ENCODE assay signal across 15 cellular contexts in genomic region chr2:7744827-7745226, GRCh38.
DNase-seq lines count a peak whose midpoint lies in the region; ATAC-seq and TF ChIP-seq lines count a peak whose summit lies in the region.
"Had no signal": no experiment of that assay in that cellular context is flagged by ENCODE, and none has a peak within 500 bp of the region (broad histone marks: within the 10 kb centered on the region; RNA-seq: fewer than 3 reads in every experiment).

No MANE protein-coding gene starts in this region.

- no peaks in the 10 kb centered on the region for H3K9me3 ChIP-seq in CD4-positive, alpha-beta T cell (ENCODE audit: control insufficient read depth, low read length)
- H3K9me3 ChIP-seq: SJSA1, thoracic aorta had no signal

- no peak overlapping the region for H3K27ac ChIP-seq in CD4-positive, alpha-beta T cell (ENCODE audit: low read depth, low read length)
- H3K27ac ChIP-seq: parathyroid adenoma, SJSA1, thoracic aorta had no signal

- H3K27ac Mint-ChIP-seq in CD4-positive, alpha-beta T cell, result peak overlapping the region; percentile 12
- H3K27ac Mint-ChIP-seq in activated CD8-positive, alpha-beta T cell treated with anti-CD3 and anti-CD28 coated beads for 36 hours, result peak overlapping the region; percentile 85
- H3K27ac Mint-ChIP-seq in WTC11, result no peak overlapping the region
- H3K27ac Mint-ChIP-seq: brain had no signal

- POLR2A ChIA-PET in CD4-positive, alpha-beta T cell (lab: Charles Lee), result interaction anchor here (1.2 to 2.1 kb wide), 2 partner anchors 14 to 18 kb away, joined by 4 to 7 read pairs; no protein-coding TSS in a partner anchor
- POLR2A ChIA-PET in activated CD8-positive, alpha-beta T cell treated with anti-CD3 and anti-CD28 coated beads for 36 hours (lab: Charles Lee), result interaction anchor here (0.8 to 1.7 kb wide), 3 partner anchors 16 to 104 kb away, joined by 3 to 5 read pairs (median 3); no protein-coding TSS in a partner anchor
- POLR2A ChIA-PET in WTC11 (lab: Charles Lee), result no interaction called here

- peak; percentile 71 for ATAC-seq in CD4-positive, alpha-beta T cell (ENCODE audit: poor library complexity)
- ATAC-seq in activated CD8-positive, alpha-beta T cell treated with anti-CD3 and anti-CD28 coated beads for 36 hours, result peak; percentile 75
- ATAC-seq in HG03025 (IDR thresholded peaks at IDR 0.05; ENCODE audit: low FRiP score, unreplicated experiment), result no peak
- no peak for ATAC-seq in WTC11

- H3K36me3 Mint-ChIP-seq in CD4-positive, alpha-beta T cell (ENCODE audit: low read depth), result no peaks in the 10 kb centered on the region
- peaks cover 36% of the 10 kb centered on the region for H3K36me3 Mint-ChIP-seq in activated CD8-positive, alpha-beta T cell treated with anti-CD3 and anti-CD28 coated beads for 36 hours (ENCODE audit: low read depth)
- 0 out of 2 replicates have a peak, but pooled peaks cover 5% of the 10 kb centered on the region for H3K36me3 Mint-ChIP-seq in WTC11
- H3K36me3 Mint-ChIP-seq: brain had no signal

- TF ChIP-seq CTCF in CD4-positive, alpha-beta T cell (IDR thresholded peaks at IDR 0.05), result no peak
- no peak for TF ChIP-seq CTCF in activated CD8-positive, alpha-beta T cell treated with anti-CD3 and anti-CD28 coated beads for 36 hours (IDR thresholded peaks at IDR 0.05)
- no peak for TF ChIP-seq CTCF in fibroblast of mammary gland (conservative IDR thresholded peaks at IDR 0.05; ENCODE audit: control insufficient read depth, insufficient read depth, low read depth, low read length)
- TF ChIP-seq CTCF in WTC11 (IDR thresholded peaks at IDR 0.05), result no peak

- no peaks in the 10 kb centered on the region for H3K27me3 ChIP-seq in CD4-positive, alpha-beta T cell (ENCODE audit: control insufficient read depth, insufficient read depth, low read length)
- H3K27me3 ChIP-seq: SJSA1 had no signal

- H3K4me3 Mint-ChIP-seq in CD4-positive, alpha-beta T cell, result no peak overlapping the region
- H3K4me3 Mint-ChIP-seq in activated CD8-positive, alpha-beta T cell treated with anti-CD3 and anti-CD28 coated beads for 36 hours, result peak overlapping the region; percentile 1
- H3K4me3 Mint-ChIP-seq in WTC11, result no peak overlapping the region
- H3K4me3 Mint-ChIP-seq: brain had no signal

- intact Hi-C loops in CD4-positive, alpha-beta T cell (cut with DNase I, micrococcal nuclease), result loop anchor here in 1 of 2 experiments (5.0 kb wide), 1 partner anchor 318 kb away; no protein-coding TSS in a partner anchor
- intact Hi-C loops in activated CD8-positive, alpha-beta T cell treated with anti-CD3 and anti-CD28 coated beads for 36 hours (cut with micrococcal nuclease), result loop anchor here (5.0 kb wide), 1 partner anchor 318 kb away; no protein-coding TSS in a partner anchor

- H3K4me3 ChIP-seq in fibroblast of mammary gland (ENCODE audit: control insufficient read depth, low read depth, low read length), result no peak overlapping the region
- H3K4me3 ChIP-seq: lung, SJSA1, thoracic aorta had no signal

- peak in 2 of 10 experiments; percentile 11 to 24 for DNase-seq in CD4-positive, alpha-beta T cell
- DNase-seq in EL (peak; percentile 16), fibroblast of mammary gland (ENCODE audit: low read depth) (peak; percentile 75), midbrain (lab: John Stamatoyannopoulos, UW) (no peak), WTC11 (ENCODE audit: low spot score) (no peak), NCI-H1105 (lab: John Stamatoyannopoulos, UW) (no peak)
- DNase-seq in activated CD8-positive, alpha-beta T cell treated with anti-CD3 and anti-CD28 coated beads for 36 hours, result peak; percentile 83
- DNase-seq: activated CD4-positive, CD25-positive, alpha-beta regulatory T cell treated with anti-CD3 and anti-CD28 coated beads, Interleukin-2, amount 50 U/mL, for 72 hours; NCI-H526 treated with DMSO at 0.1 percent for 48 hours had no signal

- no peaks in the 10 kb centered on the region for H3K27me3 Mint-ChIP-seq in CD4-positive, alpha-beta T cell
- no peaks in the 10 kb centered on the region for H3K27me3 Mint-ChIP-seq in activated CD8-positive, alpha-beta T cell treated with anti-CD3 and anti-CD28 coated beads for 36 hours
- no peaks in the 10 kb centered on the region for H3K27me3 Mint-ChIP-seq in WTC11 (ENCODE audit: low read depth)
- H3K27me3 Mint-ChIP-seq: brain had no signal

- no peaks in the 10 kb centered on the region for H3K9me3 Mint-ChIP-seq in CD4-positive, alpha-beta T cell
- H3K9me3 Mint-ChIP-seq in activated CD8-positive, alpha-beta T cell treated with anti-CD3 and anti-CD28 coated beads for 36 hours, result peaks cover 27% of the 10 kb centered on the region
- peaks cover 22% of the 10 kb centered on the region for H3K9me3 Mint-ChIP-seq in WTC11

- CTCF ChIA-PET in CD4-positive, alpha-beta T cell (lab: Charles Lee), result interaction anchor here (0.5 kb wide), 1 partner anchor 18 kb away, joined by 3 read pairs; no protein-coding TSS in a partner anchor
- CTCF ChIA-PET in activated CD8-positive, alpha-beta T cell treated with anti-CD3 and anti-CD28 coated beads for 36 hours (lab: Charles Lee), result no interaction called here
- CTCF ChIA-PET in WTC11 (lab: Charles Lee), result no interaction called here

- peaks cover 12% of the 10 kb centered on the region for H3K4me1 Mint-ChIP-seq in CD4-positive, alpha-beta T cell (ENCODE audit: low read depth)
- H3K4me1 Mint-ChIP-seq in activated CD8-positive, alpha-beta T cell treated with anti-CD3 and anti-CD28 coated beads for 36 hours (ENCODE audit: low read depth), result peaks cover 63% of the 10 kb centered on the region
- H3K4me1 Mint-ChIP-seq in WTC11, result peaks cover 21% of the 10 kb centered on the region

TF ChIP-seq in WTC11, 78 proteins besides CTCF, POLR2A, EP300 and RAD21 (continues in another document):
- TF ChIP-seq NR2C2 (CRISPR knock-in tag; IDR thresholded peaks at IDR 0.05), result no peak
- TF ChIP-seq ZNF396 (CRISPR knock-in tag; IDR thresholded peaks at IDR 0.05; ENCODE audit: borderline replicate concordance), result no peak
- TF ChIP-seq NR1H2 (CRISPR knock-in tag; IDR thresholded peaks at IDR 0.05), result no peak
- no peak for TF ChIP-seq ZNF416 (CRISPR knock-in tag; IDR thresholded peaks at IDR 0.05)
- no peak for TF ChIP-seq ZNF317 (CRISPR knock-in tag; IDR thresholded peaks at IDR 0.05; ENCODE audit: borderline replicate concordance, low read depth)
- no peak for TF ChIP-seq ZBTB21 (CRISPR knock-in tag; IDR thresholded peaks at IDR 0.05; ENCODE audit: borderline replicate concordance)
- no peak for TF ChIP-seq USF2 (CRISPR knock-in tag; IDR thresholded peaks at IDR 0.05)
- TF ChIP-seq GTF2I (CRISPR knock-in tag; conservative IDR thresholded peaks at IDR 0.05), result no peak
- TF ChIP-seq PRDM15 (CRISPR knock-in tag; IDR thresholded peaks at IDR 0.05), result no peak
- TF ChIP-seq JAZF1 (CRISPR knock-in tag; IDR thresholded peaks at IDR 0.05), result no peak
- TF ChIP-seq FOXK1 (CRISPR knock-in tag; IDR thresholded peaks at IDR 0.05), result no peak
- TF ChIP-seq ZNF232 (CRISPR knock-in tag; IDR thresholded peaks at IDR 0.05), result no peak
- TF ChIP-seq NR3C1 (CRISPR knock-in tag; conservative IDR thresholded peaks at IDR 0.05; ENCODE audit: low read depth), result no peak
- no peak for TF ChIP-seq SMAD4 (CRISPR knock-in tag; IDR thresholded peaks at IDR 0.05)
- TF ChIP-seq ATF3 (CRISPR knock-in tag; conservative IDR thresholded peaks at IDR 0.05), result no peak
- TF ChIP-seq RORB (CRISPR knock-in tag; IDR thresholded peaks at IDR 0.05), result no peak

Comparison
In these comparisons a context has a peak if more than half of its experiments do, and no peak if none do; other contexts are left out.
1. ATAC-seq: peak in CD4-positive, alpha-beta T cell (single experiment) and activated CD8-positive, alpha-beta T cell treated with anti-CD3 and anti-CD28 coated beads for 36 hours (single experiment); none in HG03025 (single experiment) and WTC11 (single experiment).
2. DNase-seq: peak in EL (single experiment), activated CD8-positive, alpha-beta T cell treated with anti-CD3 and anti-CD28 coated beads for 36 hours (single experiment) and fibroblast of mammary gland (single experiment); none in midbrain (single experiment), WTC11 (single experiment) and NCI-H1105 (single experiment).